In genomic region chr1:236021424-236022135, GRCh38 we compare ENCODE assay signal across 18 cellular contexts. TPM values are rescaled to one million over a fixed set of nuclear protein-coding genes. Genes with fewer than 3 reads are reported as not detected.
DNase-seq lines count a peak whose midpoint lies in the region; ATAC-seq, FAIRE-seq and TF ChIP-seq lines count a peak whose summit lies in the region.
"Had no signal": no experiment of that assay in that cellular context is flagged by ENCODE, and none has a peak within 500 bp of the region (broad histone marks: within the 10 kb centered on the region; RNA-seq: fewer than 3 reads in every experiment).

No MANE protein-coding gene starts in this region.

- TF ChIP-seq CTCF in D721Med (IDR thresholded peaks at IDR 0.05; ENCODE audit: insufficient read depth, missing control alignments): peak; percentile 1
- TF ChIP-seq CTCF in astrocyte of the cerebellum (IDR thresholded peaks at IDR 0.05; ENCODE audit: low read depth, low read length, missing control alignments): no peak
- TF ChIP-seq CTCF in gastrocnemius medialis (IDR thresholded peaks at IDR 0.05 in 4 of 5, conservative IDR thresholded peaks at IDR 0.05 in 1 of 5): no peak
- no peak for TF ChIP-seq CTCF in CD8-positive, alpha-beta T cell (IDR thresholded peaks at IDR 0.05)

- no peaks in the 10 kb centered on the region for H3K36me3 Mint-ChIP-seq in CD8-positive, alpha-beta T cell
- H3K36me3 Mint-ChIP-seq: naive thymus-derived CD8-positive, alpha-beta T cell had no signal

- ATAC-seq in left cardiac atrium (peak; percentile 29 to 53), gastrocnemius medialis (no peak)
- ATAC-seq in CD8-positive, alpha-beta T cell: no peak
- ATAC-seq: naive thymus-derived CD8-positive, alpha-beta T cell; SK-N-SH treated with all-trans-retinoic acid at 6 μM for 48 hours had no signal

- H3K4me3 ChIP-seq in astrocyte of the cerebellum (ENCODE audit: low read depth, low read length) (no peak overlapping the region), gastrocnemius medialis (no peak overlapping the region)
- no peak overlapping the region for H3K4me3 ChIP-seq in CD8-positive, alpha-beta T cell (ENCODE audit: low read depth, low read length)
- H3K4me3 ChIP-seq: smooth muscle cell had no signal

- CTCF ChIA-PET in CD8-positive, alpha-beta T cell (lab: Charles Lee): no interaction called here

- H3K36me3 ChIP-seq in gastrocnemius medialis: no peaks in the 10 kb centered on the region
- no peaks in the 10 kb centered on the region for H3K36me3 ChIP-seq in CD8-positive, alpha-beta T cell (ENCODE audit: insufficient read depth, low read length)

- DNase-seq in D721Med (ENCODE audit: insufficient read length, low spot score) (no peak), astrocyte of the cerebellum (ENCODE audit: low read depth) (peak; percentile 78), left cardiac atrium (no peak), gastrocnemius medialis (no peak), NCI-H2171 (lab: John Stamatoyannopoulos, UW) (no peak), globus pallidus (ENCODE audit: low spot score) (no peak)
- no peak for DNase-seq in CD8-positive, alpha-beta T cell
- no peak for DNase-seq in activated CD4-positive, alpha-beta T cell treated with anti-CD3 and anti-CD28 coated beads, Interleukin-2, amount 50 U/mL, for 1 hour
- DNase-seq: activated B cell treated with CpG ODN at 0.5 μM for 24 hours; activated T-cell treated with anti-CD3 and anti-CD28 coated beads, Interleukin-2, amount 50 U/mL, for 48 hours; AML-193; naive thymus-derived CD8-positive, alpha-beta T cell; NCI-H1930; NK-92 treated with Interleukin-12 subunit alpha and Interleukin-12 subunit beta, amount 100 ng/mL, for 24 hours had no signal

- H3K27me3 ChIP-seq in gastrocnemius medialis: no peaks in the 10 kb centered on the region
- H3K27me3 ChIP-seq in CD8-positive, alpha-beta T cell (ENCODE audit: insufficient read depth, low read length): no peaks in the 10 kb centered on the region

- POLR2A ChIA-PET in CD8-positive, alpha-beta T cell (lab: Charles Lee): no interaction called here

- H3K4me1 Mint-ChIP-seq in CD8-positive, alpha-beta T cell (ENCODE audit: low read depth): peaks cover 9% of the 10 kb centered on the region
- H3K4me1 Mint-ChIP-seq: activated B cell treated with CpG ODN at 0.5 μM for 24 hours had no signal

- no peak for TF ChIP-seq POLR2A in gastrocnemius medialis (IDR thresholded peaks at IDR 0.05)

- no peaks in the 10 kb centered on the region for H3K9me3 ChIP-seq in gastrocnemius medialis
- H3K9me3 ChIP-seq in CD8-positive, alpha-beta T cell (ENCODE audit: low read length): no peaks in the 10 kb centered on the region

- H3K27ac Mint-ChIP-seq in CD8-positive, alpha-beta T cell: no peak overlapping the region
- H3K27ac Mint-ChIP-seq: activated B cell treated with CpG ODN at 0.5 μM for 24 hours had no signal

- intact Hi-C loops in left cardiac atrium (cut with DNase I) (no loop called here), gastrocnemius medialis (cut with DNase I; ENCODE audit: low total_unique reads) (no loop called here)
- intact Hi-C loops in CD8-positive, alpha-beta T cell (cut with DNase I, micrococcal nuclease): no loop called here

- in situ Hi-C loops in astrocyte of the cerebellum (cut with HindIII; ENCODE audit: low sequenced_read_pairs) (no loop called here), gastrocnemius medialis (cut with MboI; ENCODE audit: low sequenced_read_pairs in 4 of 4) (no loop called here)

- H3K4me1 ChIP-seq in gastrocnemius medialis: peaks cover 8 to 23% of the 10 kb centered on the region in 2 donors
- H3K4me1 ChIP-seq in CD8-positive, alpha-beta T cell (ENCODE audit: insufficient read depth, low read length): no peaks in the 10 kb centered on the region

- peaks cover 4% of the 10 kb centered on the region for H3K27me3 Mint-ChIP-seq in CD8-positive, alpha-beta T cell (ENCODE audit: low read depth)

- H3K27ac ChIP-seq in gastrocnemius medialis: peak overlapping the region; percentile 72 to 79 (median 76)
- no peak overlapping the region for H3K27ac ChIP-seq in CD8-positive, alpha-beta T cell (ENCODE audit: low read depth, low read length)
- H3K27ac ChIP-seq: KMS-11 had no signal

- no peak overlapping the region for H3K4me3 Mint-ChIP-seq in CD8-positive, alpha-beta T cell
- H3K4me3 Mint-ChIP-seq: activated B cell treated with CpG ODN at 0.5 μM for 24 hours; naive thymus-derived CD8-positive, alpha-beta T cell had no signal

- no peak for FAIRE-seq in D721Med (lab: Jason Lieb, UNC)
- FAIRE-seq: endothelial cell of umbilical vein had no signal

- no peaks in the 10 kb centered on the region for H3K9me3 Mint-ChIP-seq in CD8-positive, alpha-beta T cell
- H3K9me3 Mint-ChIP-seq: activated B cell treated with CpG ODN at 0.5 μM for 24 hours; naive thymus-derived CD8-positive, alpha-beta T cell had no signal

RNA-seq across cellular contexts. Expression of gene NID1, which starts 43.3 kb away (rescaled TPM):
- total RNA-seq in left cardiac atrium (10 to 100 TPM; 70.6 to 86.8 TPM), gastrocnemius medialis (10 to 100 TPM; 33.7 to 79.0 (median 51.7) TPM)
- not detected for total RNA-seq in CD8-positive, alpha-beta T cell

Comparison
In these comparisons a context has a peak if more than half of its experiments do, and no peak if none do; other contexts are left out.
1. ATAC-seq: peak in left cardiac atrium (2 of 2); none in gastrocnemius medialis (0 of 2) and CD8-positive, alpha-beta T cell (single experiment).
2. RNA of gene NID1, which starts 43.3 kb away (total RNA-seq): 70.6 to 86.8 TPM in left cardiac atrium and 33.7 to 79.0 TPM in gastrocnemius medialis; not detected in CD8-positive, alpha-beta T cell; every median in the first group is over 10 times any median in the second.